8 cellular contexts compared by ENCODE assay signal in the genomic region with DNA sequence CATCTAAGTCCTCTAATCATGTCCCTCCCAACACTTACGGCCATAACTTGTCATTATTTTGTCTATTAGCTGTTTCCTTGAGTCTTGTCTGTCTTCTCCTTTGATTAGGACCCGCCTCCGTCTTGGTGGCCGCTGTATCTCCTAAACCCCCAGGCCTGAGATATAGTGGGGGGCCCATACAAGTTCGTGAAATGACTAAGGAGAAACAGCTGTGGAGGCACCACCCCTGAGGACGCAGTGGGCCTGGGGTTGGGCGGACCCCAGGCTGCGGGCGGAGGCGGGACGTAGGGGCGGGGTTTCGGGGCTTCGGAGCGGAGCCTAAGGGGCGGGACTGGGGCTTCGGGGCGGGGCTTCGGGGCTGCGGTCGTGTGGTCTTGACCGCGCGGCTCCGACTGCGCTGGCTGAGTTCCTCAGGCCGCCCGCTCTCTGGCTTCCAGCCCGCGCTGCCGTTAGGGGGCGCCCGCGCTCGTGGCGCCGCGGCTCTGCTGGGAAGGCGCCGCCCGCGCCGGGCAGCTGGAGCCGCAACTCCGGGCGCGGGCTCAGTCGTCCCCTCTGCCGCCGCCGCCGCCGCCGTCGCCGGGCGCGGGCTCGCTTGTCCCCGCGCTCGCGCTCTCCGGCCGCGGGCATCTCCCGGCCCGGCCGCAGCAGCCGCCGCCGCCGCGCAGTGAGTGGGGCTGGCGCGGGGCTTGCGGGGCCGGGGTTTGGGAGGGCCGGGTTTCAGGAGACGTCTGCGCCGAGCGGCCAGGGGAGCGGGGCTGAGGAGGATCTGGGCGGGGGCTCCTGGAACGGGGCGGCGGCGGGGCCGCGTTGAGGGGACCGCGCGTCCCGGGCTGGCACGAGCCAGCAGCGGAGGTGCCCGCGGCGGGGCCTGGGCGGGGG. TPM values are rescaled to one million over a fixed set of nuclear protein-coding genes. Genes with fewer than 3 reads are reported as not detected.
DNase-seq lines count a peak whose midpoint lies in the region; ATAC-seq and TF ChIP-seq lines count a peak whose summit lies in the region.

A gene (plus strand): TSS at position 591 of the 879 bp plus-strand sequence. CDS start 6,660 bp downstream, outside the sequence.

- H3K9ac ChIP-seq in neural progenitor cell (peak within 1 kb of the TSS; percentile 62), stomach smooth muscle (ENCODE audit: low read length in 2 of 2) (peak within 1 kb of the TSS; percentile 84 to 89)

- H3K4me1 ChIP-seq in GM23338 (ENCODE audit: insufficient read depth) (peaks cover 45% of the 10 kb centered on the region), neural progenitor cell (peaks cover 39% of the 10 kb centered on the region), stomach smooth muscle (ENCODE audit: control insufficient read depth, insufficient read depth, low read length) (peaks cover 10% of the 10 kb centered on the region)

- peak; percentile 93 for ATAC-seq in GM23338

- peak; percentile 93 for DNase-seq in EL
- DNase-seq in GM23338 (ENCODE audit: low spot score): peak; percentile 96
- peak; percentile 89 for DNase-seq in LHCN-M2 (ENCODE audit: low read depth)
- DNase-seq in activated effector memory CD4-positive, alpha-beta T cell treated with Interleukin-2 at 50 U/mL for 16 hours: peak; percentile 83
- peak; percentile 94 for DNase-seq in fibroblast of villous mesenchyme (ENCODE audit: low read depth)
- DNase-seq in neural progenitor cell (ENCODE audit: low spot score): peak; percentile 97

- H3K27ac Mint-ChIP-seq in GM23338 (peak within 1 kb of the TSS; percentile 28; the same call in 1 of the 2 replicates), neural progenitor cell (peak within 1 kb of the TSS; percentile 85)

- H3K27me3 Mint-ChIP-seq in GM23338 (ENCODE audit: insufficient read depth, low read depth, poor library complexity) (peaks cover 9% of the 10 kb centered on the region), neural progenitor cell (ENCODE audit: insufficient read depth, low read depth) (peaks cover 6% of the 10 kb centered on the region)

- peak within 1 kb of the TSS; percentile 95 for H3K4me2 ChIP-seq in GM23338
- H3K4me2 ChIP-seq in neural progenitor cell: peak within 1 kb of the TSS; percentile 93

- H3K79me2 ChIP-seq in GM23338 (replicated peaks; ENCODE audit: insufficient read depth) (peaks cover 44% of the 10 kb centered on the region), neural progenitor cell (ENCODE audit: low read depth) (peaks cover 46% of the 10 kb centered on the region)

- H3K36me3 Mint-ChIP-seq in GM23338 (ENCODE audit: low read depth) (no peaks in the 10 kb centered on the region), neural progenitor cell (no peaks in the 10 kb centered on the region)

- H3K27ac ChIP-seq in GM23338 (ENCODE audit: low read depth) (no peak within 1 kb of the TSS), neural progenitor cell (no peak within 1 kb of the TSS), stomach smooth muscle (ENCODE audit: low read length) (peak within 1 kb of the TSS; percentile 85)

- no peaks in the 10 kb centered on the region for H3K9me2 ChIP-seq in GM23338 (ENCODE audit: insufficient read depth)

- H3K4me1 Mint-ChIP-seq in GM23338 (peaks cover 49% of the 10 kb centered on the region), neural progenitor cell (peaks cover 46% of the 10 kb centered on the region)

- H3F3A ChIP-seq in GM23338 (replicated peaks; ENCODE audit: low read depth) (no peaks in the 10 kb centered on the region), neural progenitor cell (ENCODE audit: low read depth) (peaks cover 23% of the 10 kb centered on the region)

- TF ChIP-seq POLR2A in Raji (IDR thresholded peaks at IDR 0.05; ENCODE audit: insufficient read depth, low read depth, low read length): peak; percentile 37; the same call in 1 of the 2 replicates

- H3K4me3 Mint-ChIP-seq in GM23338: peak within 1 kb of the TSS; percentile 89
- H3K4me3 Mint-ChIP-seq in neural progenitor cell: peak within 1 kb of the TSS; percentile 98

- TF ChIP-seq CTCF in GM23338 (conservative IDR thresholded peaks at IDR 0.05; ENCODE audit: low read depth in 2 of 2) (peak; percentile 34 to 85), fibroblast of villous mesenchyme (IDR thresholded peaks at IDR 0.05; ENCODE audit: insufficient read depth, low read depth, low read length) (peak; percentile 60), neural progenitor cell (IDR thresholded peaks at IDR 0.05) (peak; percentile 72)

- no peaks in the 10 kb centered on the region for H3K27me3 ChIP-seq in GM23338 (ENCODE audit: insufficient read depth)
- H3K27me3 ChIP-seq in neural progenitor cell: no peaks in the 10 kb centered on the region
- H3K27me3 ChIP-seq in stomach smooth muscle (ENCODE audit: control insufficient read depth in 1 of 2, insufficient read depth in 2 of 2, low read length in 2 of 2): no peaks in the 10 kb centered on the region

- H2AFZ ChIP-seq in GM23338: peak within 1 kb of the TSS; percentile 100
- H2AFZ ChIP-seq in neural progenitor cell (replicated peaks): peak within 1 kb of the TSS; percentile 58

- H3K9me3 ChIP-seq in neural progenitor cell (ENCODE audit: low read depth) (no peaks in the 10 kb centered on the region), stomach smooth muscle (ENCODE audit: control insufficient read depth in 2 of 2, low read length in 2 of 2) (no peaks in the 10 kb centered on the region)

- H3K4me3 ChIP-seq in GM23338: peak within 1 kb of the TSS; percentile 92
- peak within 1 kb of the TSS; percentile 88 for H3K4me3 ChIP-seq in fibroblast of villous mesenchyme (ENCODE audit: low read depth, low read length)
- H3K4me3 ChIP-seq in neural progenitor cell: peak within 1 kb of the TSS; percentile 95
- peak within 1 kb of the TSS; percentile 90 to 96 for H3K4me3 ChIP-seq in stomach smooth muscle (ENCODE audit: low read length in 2 of 2)

- H3K9me3 Mint-ChIP-seq in GM23338: no peaks in the 10 kb centered on the region; the same call in 2 of the 3 replicates
- H3K9me3 Mint-ChIP-seq in neural progenitor cell: peaks cover 3% of the 10 kb centered on the region

- H4K20me1 ChIP-seq in GM23338 (replicated peaks; ENCODE audit: insufficient read depth) (peaks cover 12% of the 10 kb centered on the region; the same call in 1 of the 2 replicates), neural progenitor cell (ENCODE audit: low read depth) (peaks cover 13% of the 10 kb centered on the region)

- H3K36me3 ChIP-seq in GM23338 (ENCODE audit: insufficient read depth) (no peaks in the 10 kb centered on the region), neural progenitor cell (no peaks in the 10 kb centered on the region), stomach smooth muscle (ENCODE audit: control insufficient read depth in 2 of 2, insufficient read depth in 2 of 2, low read length in 2 of 2) (no peaks in the 10 kb centered on the region)

TF ChIP-seq in GM23338, 12 proteins besides CTCF, POLR2A, EP300 and RAD21:
- TF ChIP-seq EZH2phosphoT487 (IDR thresholded peaks at IDR 0.05; ENCODE audit: unreplicated experiment): no peak
- peak; percentile 43; the same call in 1 of the 2 replicates for TF ChIP-seq POLR2AphosphoS5 (IDR thresholded peaks at IDR 0.05; ENCODE audit: low read depth)

RNA-seq across cellular contexts. Expression of the gene that starts here (rescaled TPM):
- total RNA-seq in GM23338 (2014; rRNA removed; shearing (Covaris generic)): 22.8 and 28.3 TPM in 2 replicates
- 27.0 and 34.6 TPM in 2 replicates for polyA plus RNA-seq in GM23338 (2016; fragmentation: Nextera tagmentation; extraction: Ambion mirVana)
- 7.1 and 10.7 TPM in 2 replicates for total RNA-seq in LHCN-M2 (2014; rRNA removed)
- polyA plus RNA-seq in LHCN-M2 (2012): 3.7 TPM
- 8.1 and 10.4 TPM in 2 replicates for total RNA-seq in fibroblast of villous mesenchyme
- total RNA-seq in neural progenitor cell (ENCODE audit: low replicate concordance): 29.3 and 39.6 TPM in 2 replicates
